8 cellular contexts compared by ENCODE assay signal in the genomic region with DNA sequence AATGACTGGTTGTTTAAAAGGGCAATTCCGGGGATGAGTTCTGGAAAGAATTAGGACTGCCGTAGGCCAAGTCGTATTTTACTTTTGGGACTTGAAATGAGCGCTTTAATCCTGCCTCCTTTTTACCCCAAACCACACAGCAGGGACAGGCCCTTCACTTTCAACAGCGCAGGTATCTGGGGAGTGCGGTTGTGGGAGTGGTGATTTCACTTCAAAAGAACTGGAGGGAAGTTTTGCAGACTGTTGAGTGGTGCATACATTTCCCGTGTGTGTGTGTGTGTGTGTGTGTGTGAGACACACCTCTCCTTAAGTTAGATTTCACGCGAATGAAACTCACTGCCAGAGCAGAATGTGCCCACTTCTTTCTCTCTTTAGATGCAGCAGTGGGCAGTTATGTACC. TPM values are rescaled to one million over a fixed set of nuclear protein-coding genes. Genes with fewer than 3 reads are reported as not detected.
DNase-seq lines count a peak whose midpoint lies in the region; FAIRE-seq and TF ChIP-seq lines count a peak whose summit lies in the region.

No MANE protein-coding gene starts in this region.

- BruUV-seq in Calu3 (replicated peaks; lab: Mats Ljungman, UMichigan), result TSS peak; percentile 35

- no peak overlapping the region for H3K27ac ChIP-seq in ovary
- H3K27ac ChIP-seq in spleen, result no peak overlapping the region
- no peak overlapping the region for H3K27ac ChIP-seq in small intestine (ENCODE audit: low read depth in 1 of 2, low read length in 1 of 2)

- peaks cover 29% of the 10 kb centered on the region for H3K4me1 Mint-ChIP-seq in Calu3 (ENCODE audit: low read depth, unreplicated experiment)
- H3K4me1 Mint-ChIP-seq in endothelial cell (ENCODE audit: unreplicated experiment), result peaks cover 5% of the 10 kb centered on the region

- peaks cover 37% of the 10 kb centered on the region for H3K36me3 Mint-ChIP-seq in Calu3 (ENCODE audit: insufficient read depth, unreplicated experiment)
- H3K36me3 Mint-ChIP-seq in endothelial cell (ENCODE audit: low read depth, unreplicated experiment), result no peaks in the 10 kb centered on the region

- no peak for TF ChIP-seq CTCF in Calu3 (IDR thresholded peaks at IDR 0.05; ENCODE audit: unreplicated experiment)
- no peak for TF ChIP-seq CTCF in endothelial cell (IDR thresholded peaks at IDR 0.05; ENCODE audit: unreplicated experiment)
- TF ChIP-seq CTCF in ovary (IDR thresholded peaks at IDR 0.05), result no peak
- TF ChIP-seq CTCF in spleen (IDR thresholded peaks at IDR 0.05 in 8 of 11, conservative IDR thresholded peaks at IDR 0.05 in 3 of 11), result no peak

- TF ChIP-seq POLR2A in ovary (IDR thresholded peaks at IDR 0.05), result no peak
- no peak for TF ChIP-seq POLR2A in spleen (IDR thresholded peaks at IDR 0.05)

- H3K27ac Mint-ChIP-seq in Calu3 (ENCODE audit: unreplicated experiment) (peak overlapping the region; percentile 2), endothelial cell (ENCODE audit: unreplicated experiment) (no peak overlapping the region)

- no peaks in the 10 kb centered on the region for H3K9me3 ChIP-seq in ovary
- peaks cover 0 to 17% (median 6%) of the 10 kb centered on the region in 8 donors for H3K9me3 ChIP-seq in spleen
- H3K9me3 ChIP-seq in small intestine (ENCODE audit: control insufficient read depth, low read depth), result no peaks in the 10 kb centered on the region

- H3K27me3 ChIP-seq in ovary, result no peaks in the 10 kb centered on the region
- peaks cover 0 to 55% (median 32%) of the 10 kb centered on the region in 7 donors for H3K27me3 ChIP-seq in spleen (replicated peaks in 1 of 7)
- peaks cover 0 to 1% of the 10 kb centered on the region in 2 donors for H3K27me3 ChIP-seq in small intestine (ENCODE audit: control insufficient read depth in 2 of 2, insufficient read depth in 2 of 2, low read length in 2 of 2)

- H3K9me3 Mint-ChIP-seq in Calu3 (ENCODE audit: low read depth, unreplicated experiment) (peaks cover 14% of the 10 kb centered on the region), endothelial cell (ENCODE audit: unreplicated experiment) (no peaks in the 10 kb centered on the region)

- peak; percentile 5 for DNase-seq in Calu3
- DNase-seq in M059J (ENCODE audit: low read depth), result peak; percentile 46
- DNase-seq in endothelial cell (ENCODE audit: low spot score), result no peak
- DNase-seq in ovary, result no peak
- DNase-seq in spleen, result no peak
- no peak for DNase-seq in hepatic stellate cell (ENCODE audit: low spot score)
- no peak for DNase-seq in small intestine
- no peak for DNase-seq in HPDE6-E6E7 (ENCODE audit: extremely low spot score)

- H3K4me3 Mint-ChIP-seq in Calu3 (ENCODE audit: low read depth, unreplicated experiment) (peak overlapping the region; percentile 87), endothelial cell (ENCODE audit: unreplicated experiment) (peak overlapping the region; percentile 71)

- no peak for FAIRE-seq in small intestine (lab: Jason Lieb, UNC)

- no peaks in the 10 kb centered on the region for H3K27me3 Mint-ChIP-seq in Calu3 (ENCODE audit: unreplicated experiment)
- peaks cover 3% of the 10 kb centered on the region for H3K27me3 Mint-ChIP-seq in endothelial cell (ENCODE audit: unreplicated experiment)

- WGBS in ovary, 3 donors, result 45 to 49% (median 46%) methylated on average over 9 of the region's 9 CpGs
- WGBS in spleen, 5 donors, result 9 to 41% (median 23%) methylated on average over 8 to 9 of the region's 9 CpGs
- 25 to 34% (median 34%) methylated on average over 9 of the region's 9 CpGs for WGBS in small intestine, 3 donors

- H3K36me3 ChIP-seq in ovary (no peaks in the 10 kb centered on the region), spleen (no peaks in the 10 kb centered on the region), small intestine (ENCODE audit: control insufficient read depth in 2 of 2, insufficient read depth in 2 of 2, low read length in 2 of 2) (no peaks in the 10 kb centered on the region)

- H3K4me1 ChIP-seq in ovary (ENCODE audit: insufficient read depth) (no peaks in the 10 kb centered on the region), spleen (peaks cover 0 to 27% (median 0%) of the 10 kb centered on the region in 6 donors), small intestine (ENCODE audit: control insufficient read depth in 2 of 2, insufficient read depth in 1 of 2, low read depth in 1 of 2, low read length in 1 of 2) (no peaks in the 10 kb centered on the region)

- CTCF ChIA-PET in Calu3 (lab: Charles Lee), result interaction anchor here (0.5 kb wide), 1 partner anchor 359 kb away, joined by 7 read pairs; a partner anchor contains a TSS

- TF ChIP-seq EP300 in ovary (IDR thresholded peaks at IDR 0.05), result no peak

- H3K4me3 ChIP-seq in ovary (peak overlapping the region; percentile 58), spleen (peak overlapping the region in 2 of 8 donors; percentile 43 to 61), small intestine (ENCODE audit: low read depth in 1 of 2, low read length in 2 of 2) (no peak overlapping the region)

- intact Hi-C loops in Calu3 (cut with micrococcal nuclease; ENCODE audit: unreplicated experiment) (loop anchor here (1.0 to 5.0 kb wide), 4 partner anchors 28 to 215 kb away; no protein-coding TSS in a partner anchor), ovary (cut with DNase I) (loop anchor here (2.0 to 10.0 kb wide), 8 partner anchors 133 to 503 kb away; a partner anchor contains a TSS), spleen (cut with DNase I; ENCODE audit: low total_unique reads) (no loop called here)

RNA-seq across cellular contexts. Expression of a gene that starts 2.8 kb away (rescaled TPM):
- 14.7 and 19.5 TPM in 2 replicates for total RNA-seq in Calu3 (2022)
- 5.1 and 7.5 TPM in 2 replicates for total RNA-seq in M059J (2014; rRNA removed; shearing (Covaris generic))
- total RNA-seq in endothelial cell (ENCODE audit: unreplicated experiment), result 5.3 TPM
- total RNA-seq in ovary, result 1 to 10 TPM; 3.2 to 9.5 (median 7.0) TPM
- polyA plus RNA-seq in ovary, result 1 to 10 TPM; 2.3 to 4.7 TPM
- total RNA-seq in spleen, result 1 to 10 TPM; 1.8 to 3.1 (median 2.5) TPM
- polyA plus RNA-seq in spleen, result under 1 TPM; 0.32 to 0.45 (median 0.41) TPM
- polyA plus RNA-seq in small intestine, result 1 to 10 TPM in 1 of 3 donors, under 1 TPM in 2; under 0.01 to 1.3 (median 0.27) TPM

Comparison
In these comparisons a context has a peak if more than half of its experiments do, and no peak if none do; other contexts are left out.
1. DNase-seq: peak in Calu3 (single experiment) and M059J (single experiment); none in endothelial cell (single experiment), ovary (0 of 5), spleen (single experiment), hepatic stellate cell (single experiment), small intestine (single experiment) and HPDE6-E6E7 (single experiment).